In genomic region chr5:78889759-78890158, GRCh38 we compare ENCODE assay signal across 20 cellular contexts.
DNase-seq lines count a peak whose midpoint lies in the region; ATAC-seq, FAIRE-seq and TF ChIP-seq lines count a peak whose summit lies in the region.
"Had no signal": no experiment of that assay in that cellular context is flagged by ENCODE, and none has a peak within 500 bp of the region (broad histone marks: within the 10 kb centered on the region; RNA-seq: fewer than 3 reads in every experiment).

No MANE protein-coding gene starts in this region.

- H3K4me1 Mint-ChIP-seq in osteocyte (ENCODE audit: unreplicated experiment) = peaks cover 38% of the 10 kb centered on the region

- H3K9me3 Mint-ChIP-seq in osteocyte (ENCODE audit: unreplicated experiment) = no peaks in the 10 kb centered on the region
- H3K9me3 Mint-ChIP-seq: activated naive CD4-positive, alpha-beta T cell treated with anti-CD3 and anti-CD28 coated beads, Interleukin-2, amount 50 U/mL, for 24 hours; natural killer cell; T-helper 1 cell treated with Interleukin-12 subunit alpha and Interleukin-12 subunit beta and Interleukin-4 antibody, amounts not matched to agents 30 μg/mL and 1 μg/mL, for 36 hours had no signal

- peaks cover 2% of the 10 kb centered on the region for H3K36me3 Mint-ChIP-seq in osteocyte (ENCODE audit: unreplicated experiment)
- H3K36me3 Mint-ChIP-seq: natural killer cell had no signal

- no peak for ATAC-seq in GM21723 (IDR thresholded peaks at IDR 0.05; ENCODE audit: unreplicated experiment)
- ATAC-seq: natural killer cell had no signal

- H3K4me3 ChIP-seq in epithelial cell of esophagus (ENCODE audit: low read length) = no peak overlapping the region
- H3K4me3 ChIP-seq: cardiac muscle cell, lung had no signal

- no peak for FAIRE-seq in D721Med (lab: Jason Lieb, UNC)

- TF ChIP-seq CTCF in epithelial cell of esophagus (IDR thresholded peaks at IDR 0.05; ENCODE audit: insufficient read depth, low read depth, low read length, missing control alignments) = no peak
- no peak for TF ChIP-seq CTCF in osteocyte (IDR thresholded peaks at IDR 0.05)
- no peak for TF ChIP-seq CTCF in D721Med (IDR thresholded peaks at IDR 0.05; ENCODE audit: insufficient read depth, missing control alignments)

- DNase-seq in GM03348 (ENCODE audit: low spot score) (peak; percentile 65), NCI-H226 (peak; percentile 41), epithelial cell of esophagus (ENCODE audit: low read depth) (peak; percentile 82), osteocyte (ENCODE audit: extremely low spot score, unreplicated experiment) (no peak), D721Med (ENCODE audit: insufficient read length, low spot score) (no peak), C1 segment of cervical spinal cord (lab: John Stamatoyannopoulos, UW) (no peak)
- DNase-seq: activated CD4-positive, alpha-beta T cell treated with anti-CD3 and anti-CD28 coated beads for 1 hour; activated CD8-positive, alpha-beta memory T cell treated with anti-CD3 and anti-CD28 coated beads, Interleukin-2, amount 50 U/mL, for 48 hours; effector CD4-positive, alpha-beta T cell; foreskin melanocyte; GOT3; natural killer cell; NCI-H1048; RPMI8226 had no signal

- H3K27me3 Mint-ChIP-seq in osteocyte (ENCODE audit: unreplicated experiment) = no peaks in the 10 kb centered on the region
- H3K27me3 Mint-ChIP-seq: activated naive CD4-positive, alpha-beta T cell treated with anti-CD3 and anti-CD28 coated beads, Interleukin-2, amount 50 U/mL, for 24 hours had no signal

- no peak overlapping the region for H3K4me3 Mint-ChIP-seq in osteocyte (ENCODE audit: unreplicated experiment)
- H3K4me3 Mint-ChIP-seq: activated naive CD4-positive, alpha-beta T cell treated with anti-CD3 and anti-CD28 coated beads, Interleukin-2, amount 50 U/mL, for 24 hours; CD14-positive monocyte; natural killer cell; T-helper 1 cell treated with Interleukin-12 subunit alpha and Interleukin-12 subunit beta and Interleukin-4 antibody, amounts not matched to agents 30 μg/mL and 1 μg/mL, for 36 hours had no signal

- peak overlapping the region; percentile 79 for H3K27ac Mint-ChIP-seq in osteocyte (ENCODE audit: unreplicated experiment)
- H3K27ac Mint-ChIP-seq: activated naive CD4-positive, alpha-beta T cell treated with anti-CD3 and anti-CD28 coated beads, Interleukin-2, amount 50 U/mL, for 24 hours; CD14-positive monocyte; natural killer cell; T-helper 1 cell treated with Interleukin-12 subunit alpha and Interleukin-12 subunit beta and Interleukin-4 antibody, amounts not matched to agents 30 μg/mL and 1 μg/mL, for 36 hours had no signal

Comparison
In these comparisons a context has a peak if more than half of its experiments do, and no peak if none do; other contexts are left out.
1. DNase-seq: peak in GM03348 (single experiment), NCI-H226 (single experiment) and epithelial cell of esophagus (single experiment); none in osteocyte (single experiment), D721Med (single experiment) and C1 segment of cervical spinal cord (0 of 14).